1 cellular context compared by ENCODE assay signal in the genomic region with DNA sequence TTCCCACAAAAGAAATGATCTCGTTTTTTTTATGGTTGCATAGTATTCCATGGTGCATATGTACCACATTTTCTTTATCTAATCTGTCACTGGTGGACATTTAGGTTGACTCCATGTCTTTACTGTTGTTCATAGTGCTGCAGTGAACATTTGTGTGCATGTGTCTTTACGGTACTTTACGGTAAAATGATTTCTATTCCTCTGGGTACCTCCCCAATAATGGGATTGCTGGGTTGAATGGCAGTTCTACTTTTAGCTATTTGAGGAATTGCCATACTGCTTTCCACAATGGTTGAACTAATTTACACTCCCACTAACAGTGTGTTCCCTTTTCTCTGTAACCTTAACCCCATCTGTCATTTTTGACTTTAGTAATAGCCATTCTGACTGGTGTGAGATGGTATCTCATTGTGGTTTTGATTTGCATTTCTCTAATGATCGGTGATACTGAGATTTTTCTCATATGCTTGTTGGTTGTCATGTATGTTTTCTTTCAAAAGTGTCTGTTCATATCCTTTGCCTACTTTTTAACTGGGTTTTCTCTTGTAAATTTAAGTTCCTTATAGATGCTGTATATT.
TF ChIP-seq lines count a peak whose summit lies in the region.

No MANE protein-coding gene starts in this region.

TF ChIP-seq in H1, 55 proteins besides CTCF, POLR2A, EP300 and RAD21:
- TF ChIP-seq KDM5A (IDR thresholded peaks at IDR 0.05; ENCODE audit: low read length) (no peak), CHD7 (IDR thresholded peaks at IDR 0.05; ENCODE audit: insufficient replicate concordance, low read length) (peak; percentile 44)
